ENCODE assay signal across 1 cellular context in the genomic region with DNA sequence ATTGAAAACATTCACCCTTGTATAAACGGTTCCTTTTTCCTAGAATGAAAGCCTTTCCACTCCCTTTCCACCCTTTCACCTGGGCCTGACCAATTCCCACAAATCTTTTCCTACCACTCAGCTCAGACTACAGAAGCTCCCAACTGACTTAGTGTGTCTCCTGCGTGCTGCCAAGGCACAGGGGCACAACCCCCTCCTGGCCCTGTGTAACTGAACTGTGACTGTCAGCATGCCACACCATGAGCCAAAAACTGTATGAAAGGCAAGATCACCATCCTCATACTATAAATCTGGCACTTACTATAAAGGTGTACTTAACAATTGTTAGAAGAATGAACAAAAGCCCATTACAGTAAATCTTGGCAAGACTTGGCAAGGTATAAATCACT.
TF ChIP-seq lines count a peak whose summit lies in the region.

No MANE protein-coding gene starts in this region.

TF ChIP-seq in GM23338, 12 proteins besides CTCF, POLR2A, EP300 and RAD21 (continued from another document):
- TF ChIP-seq, protein P1, sequence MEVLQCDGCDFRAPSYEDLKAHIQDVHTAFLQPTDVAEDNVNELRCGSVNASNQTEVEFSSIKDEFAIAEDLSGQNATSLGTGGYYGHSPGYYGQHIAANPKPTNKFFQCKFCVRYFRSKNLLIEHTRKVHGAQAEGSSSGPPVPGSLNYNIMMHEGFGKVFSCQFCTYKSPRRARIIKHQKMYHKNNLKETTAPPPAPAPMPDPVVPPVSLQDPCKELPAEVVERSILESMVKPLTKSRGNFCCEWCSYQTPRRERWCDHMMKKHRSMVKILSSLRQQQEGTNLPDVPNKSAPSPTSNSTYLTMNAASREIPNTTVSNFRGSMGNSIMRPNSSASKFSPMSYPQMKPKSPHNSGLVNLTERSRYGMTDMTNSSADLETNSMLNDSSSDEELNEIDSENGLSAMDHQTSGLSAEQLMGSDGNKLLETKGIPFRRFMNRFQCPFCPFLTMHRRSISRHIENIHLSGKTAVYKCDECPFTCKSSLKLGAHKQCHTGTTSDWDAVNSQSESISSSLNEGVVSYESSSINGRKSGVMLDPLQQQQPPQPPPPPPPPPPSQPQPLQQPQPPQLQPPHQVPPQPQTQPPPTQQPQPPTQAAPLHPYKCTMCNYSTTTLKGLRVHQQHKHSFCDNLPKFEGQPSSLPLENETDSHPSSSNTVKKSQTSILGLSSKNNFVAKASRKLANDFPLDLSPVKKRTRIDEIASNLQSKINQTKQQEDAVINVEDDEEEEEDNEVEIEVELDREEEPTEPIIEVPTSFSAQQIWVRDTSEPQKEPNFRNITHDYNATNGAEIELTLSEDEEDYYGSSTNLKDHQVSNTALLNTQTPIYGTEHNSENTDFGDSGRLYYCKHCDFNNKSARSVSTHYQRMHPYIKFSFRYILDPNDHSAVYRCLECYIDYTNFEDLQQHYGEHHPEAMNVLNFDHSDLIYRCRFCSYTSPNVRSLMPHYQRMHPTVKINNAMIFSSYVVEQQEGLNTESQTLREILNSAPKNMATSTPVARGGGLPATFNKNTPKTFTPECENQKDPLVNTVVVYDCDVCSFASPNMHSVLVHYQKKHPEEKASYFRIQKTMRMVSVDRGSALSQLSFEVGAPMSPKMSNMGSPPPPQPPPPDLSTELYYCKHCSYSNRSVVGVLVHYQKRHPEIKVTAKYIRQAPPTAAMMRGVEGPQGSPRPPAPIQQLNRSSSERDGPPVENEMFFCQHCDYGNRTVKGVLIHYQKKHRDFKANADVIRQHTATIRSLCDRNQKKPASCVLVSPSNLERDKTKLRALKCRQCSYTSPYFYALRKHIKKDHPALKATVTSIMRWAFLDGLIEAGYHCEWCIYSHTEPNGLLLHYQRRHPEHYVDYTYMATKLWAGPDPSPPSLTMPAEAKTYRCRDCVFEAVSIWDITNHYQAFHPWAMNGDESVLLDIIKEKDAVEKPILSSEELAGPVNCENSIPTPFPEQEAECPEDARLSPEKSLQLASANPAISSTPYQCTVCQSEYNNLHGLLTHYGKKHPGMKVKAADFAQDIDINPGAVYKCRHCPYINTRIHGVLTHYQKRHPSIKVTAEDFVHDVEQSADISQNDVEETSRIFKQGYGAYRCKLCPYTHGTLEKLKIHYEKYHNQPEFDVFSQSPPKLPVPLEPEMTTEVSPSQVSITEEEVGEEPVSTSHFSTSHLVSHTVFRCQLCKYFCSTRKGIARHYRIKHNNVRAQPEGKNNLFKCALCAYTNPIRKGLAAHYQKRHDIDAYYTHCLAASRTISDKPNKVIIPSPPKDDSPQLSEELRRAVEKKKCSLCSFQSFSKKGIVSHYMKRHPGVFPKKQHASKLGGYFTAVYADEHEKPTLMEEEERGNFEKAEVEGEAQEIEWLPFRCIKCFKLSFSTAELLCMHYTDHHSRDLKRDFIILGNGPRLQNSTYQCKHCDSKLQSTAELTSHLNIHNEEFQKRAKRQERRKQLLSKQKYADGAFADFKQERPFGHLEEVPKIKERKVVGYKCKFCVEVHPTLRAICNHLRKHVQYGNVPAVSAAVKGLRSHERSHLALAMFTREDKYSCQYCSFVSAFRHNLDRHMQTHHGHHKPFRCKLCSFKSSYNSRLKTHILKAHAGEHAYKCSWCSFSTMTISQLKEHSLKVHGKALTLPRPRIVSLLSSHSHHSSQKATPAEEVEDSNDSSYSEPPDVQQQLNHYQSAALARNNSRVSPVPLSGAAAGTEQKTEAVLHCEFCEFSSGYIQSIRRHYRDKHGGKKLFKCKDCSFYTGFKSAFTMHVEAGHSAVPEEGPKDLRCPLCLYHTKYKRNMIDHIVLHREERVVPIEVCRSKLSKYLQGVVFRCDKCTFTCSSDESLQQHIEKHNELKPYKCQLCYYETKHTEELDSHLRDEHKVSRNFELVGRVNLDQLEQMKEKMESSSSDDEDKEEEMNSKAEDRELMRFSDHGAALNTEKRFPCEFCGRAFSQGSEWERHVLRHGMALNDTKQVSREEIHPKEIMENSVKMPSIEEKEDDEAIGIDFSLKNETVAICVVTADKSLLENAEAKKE (CRISPR knock-in tag; IDR thresholded peaks at IDR 0.05) = no peak
- no peak for TF ChIP-seq CREB1 (CRISPR knock-in tag; IDR thresholded peaks at IDR 0.05; ENCODE audit: low read depth)
- TF ChIP-seq, protein P2, sequence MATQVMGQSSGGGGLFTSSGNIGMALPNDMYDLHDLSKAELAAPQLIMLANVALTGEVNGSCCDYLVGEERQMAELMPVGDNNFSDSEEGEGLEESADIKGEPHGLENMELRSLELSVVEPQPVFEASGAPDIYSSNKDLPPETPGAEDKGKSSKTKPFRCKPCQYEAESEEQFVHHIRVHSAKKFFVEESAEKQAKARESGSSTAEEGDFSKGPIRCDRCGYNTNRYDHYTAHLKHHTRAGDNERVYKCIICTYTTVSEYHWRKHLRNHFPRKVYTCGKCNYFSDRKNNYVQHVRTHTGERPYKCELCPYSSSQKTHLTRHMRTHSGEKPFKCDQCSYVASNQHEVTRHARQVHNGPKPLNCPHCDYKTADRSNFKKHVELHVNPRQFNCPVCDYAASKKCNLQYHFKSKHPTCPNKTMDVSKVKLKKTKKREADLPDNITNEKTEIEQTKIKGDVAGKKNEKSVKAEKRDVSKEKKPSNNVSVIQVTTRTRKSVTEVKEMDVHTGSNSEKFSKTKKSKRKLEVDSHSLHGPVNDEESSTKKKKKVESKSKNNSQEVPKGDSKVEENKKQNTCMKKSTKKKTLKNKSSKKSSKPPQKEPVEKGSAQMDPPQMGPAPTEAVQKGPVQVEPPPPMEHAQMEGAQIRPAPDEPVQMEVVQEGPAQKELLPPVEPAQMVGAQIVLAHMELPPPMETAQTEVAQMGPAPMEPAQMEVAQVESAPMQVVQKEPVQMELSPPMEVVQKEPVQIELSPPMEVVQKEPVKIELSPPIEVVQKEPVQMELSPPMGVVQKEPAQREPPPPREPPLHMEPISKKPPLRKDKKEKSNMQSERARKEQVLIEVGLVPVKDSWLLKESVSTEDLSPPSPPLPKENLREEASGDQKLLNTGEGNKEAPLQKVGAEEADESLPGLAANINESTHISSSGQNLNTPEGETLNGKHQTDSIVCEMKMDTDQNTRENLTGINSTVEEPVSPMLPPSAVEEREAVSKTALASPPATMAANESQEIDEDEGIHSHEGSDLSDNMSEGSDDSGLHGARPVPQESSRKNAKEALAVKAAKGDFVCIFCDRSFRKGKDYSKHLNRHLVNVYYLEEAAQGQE (IDR thresholded peaks at IDR 0.05; ENCODE audit: unreplicated experiment) = no peak
- no peak for TF ChIP-seq ZNF331 (CRISPR knock-in tag; IDR thresholded peaks at IDR 0.05; ENCODE audit: low read depth)
- TF ChIP-seq, protein P3, sequence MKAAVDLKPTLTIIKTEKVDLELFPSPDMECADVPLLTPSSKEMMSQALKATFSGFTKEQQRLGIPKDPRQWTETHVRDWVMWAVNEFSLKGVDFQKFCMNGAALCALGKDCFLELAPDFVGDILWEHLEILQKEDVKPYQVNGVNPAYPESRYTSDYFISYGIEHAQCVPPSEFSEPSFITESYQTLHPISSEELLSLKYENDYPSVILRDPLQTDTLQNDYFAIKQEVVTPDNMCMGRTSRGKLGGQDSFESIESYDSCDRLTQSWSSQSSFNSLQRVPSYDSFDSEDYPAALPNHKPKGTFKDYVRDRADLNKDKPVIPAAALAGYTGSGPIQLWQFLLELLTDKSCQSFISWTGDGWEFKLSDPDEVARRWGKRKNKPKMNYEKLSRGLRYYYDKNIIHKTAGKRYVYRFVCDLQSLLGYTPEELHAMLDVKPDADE (IDR thresholded peaks at IDR 0.05) = no peak
- no peak for TF ChIP-seq EZH2 (IDR thresholded peaks at IDR 0.05; ENCODE audit: low read depth, unreplicated experiment)
- TF ChIP-seq NANOG (IDR thresholded peaks at IDR 0.05; ENCODE audit: borderline replicate concordance) = no peak
- no peak for TF ChIP-seq JUNB (IDR thresholded peaks at IDR 0.05; ENCODE audit: unreplicated experiment)
- TF ChIP-seq STAT1 (IDR thresholded peaks at IDR 0.05; ENCODE audit: unreplicated experiment) = no peak
